23 cellular contexts compared by ENCODE assay signal in genomic region chr5:16863380-16864007, GRCh38.
DNase-seq lines count a peak whose midpoint lies in the region; ATAC-seq and TF ChIP-seq lines count a peak whose summit lies in the region.
"Had no signal": no experiment of that assay in that cellular context is flagged by ENCODE, and none has a peak within 500 bp of the region (broad histone marks: within the 10 kb centered on the region; RNA-seq: fewer than 3 reads in every experiment).

No MANE protein-coding gene starts in this region.

- no peaks in the 10 kb centered on the region for H3K27me3 ChIP-seq in left lung
- H3K27me3 ChIP-seq in psoas muscle (ENCODE audit: insufficient read depth in 3 of 3, low read length in 2 of 3): no peaks in the 10 kb centered on the region
- H3K27me3 ChIP-seq: heart right ventricle, pancreas had no signal

- no peak for TF ChIP-seq CTCF in HFFc6 (IDR thresholded peaks at IDR 0.05)
- TF ChIP-seq CTCF in WTC11 (IDR thresholded peaks at IDR 0.05): no peak
- no peak for TF ChIP-seq CTCF in left lung (IDR thresholded peaks at IDR 0.05)
- no peak for TF ChIP-seq CTCF in psoas muscle (IDR thresholded peaks at IDR 0.05)

- H3K36me3 ChIP-seq in left lung (no peaks in the 10 kb centered on the region), psoas muscle (ENCODE audit: insufficient read depth in 1 of 2, low read depth in 1 of 2) (no peaks in the 10 kb centered on the region)
- H3K36me3 ChIP-seq: heart right ventricle, pancreas, thoracic aorta had no signal

- H3K27me3 Mint-ChIP-seq in HFFc6 (ENCODE audit: insufficient read depth) (peaks cover 7% of the 10 kb centered on the region), WTC11 (ENCODE audit: low read depth) (no peaks in the 10 kb centered on the region)
- H3K27me3 Mint-ChIP-seq: activated naive CD8-positive, alpha-beta T cell treated with anti-CD3 and anti-CD28 coated beads for 36 hours; CD4-positive, CD25-positive, alpha-beta regulatory T cell; stimulated activated memory B cell treated with anti-CD40 and anti-IgM and Interleukin-4, amounts not matched to agents 10 μg/mL and 1 μg/mL and 100 μg/mL, for 72 hours had no signal

- H3K4me3 Mint-ChIP-seq in HFFc6: no peak overlapping the region
- H3K4me3 Mint-ChIP-seq in WTC11: no peak overlapping the region
- H3K4me3 Mint-ChIP-seq: activated naive CD8-positive, alpha-beta T cell treated with anti-CD3 and anti-CD28 coated beads for 36 hours; CD4-positive, CD25-positive, alpha-beta regulatory T cell; naive thymus-derived CD4-positive, alpha-beta T cell; stimulated activated memory B cell treated with anti-CD40 and anti-IgM and Interleukin-4, amounts not matched to agents 10 μg/mL and 1 μg/mL and 100 μg/mL, for 72 hours had no signal

- no peaks in the 10 kb centered on the region for H3K9me3 Mint-ChIP-seq in HFFc6
- H3K9me3 Mint-ChIP-seq in WTC11: peaks cover 5% of the 10 kb centered on the region; the same call in 1 of the 2 replicates
- H3K9me3 Mint-ChIP-seq: stimulated activated memory B cell treated with anti-CD40 and anti-IgM and Interleukin-4, amounts not matched to agents 10 μg/mL and 1 μg/mL and 100 μg/mL, for 72 hours had no signal

- H3K27ac ChIP-seq in left lung: peak overlapping the region; percentile 21 to 39
- no peak overlapping the region for H3K27ac ChIP-seq in psoas muscle
- no peak overlapping the region for H3K27ac ChIP-seq in caudate nucleus (ENCODE audit: low read depth, low read length)
- H3K27ac ChIP-seq: heart right ventricle, pancreas, thoracic aorta had no signal

- H3K4me1 ChIP-seq in left lung (peaks cover 0 to 6% of the 10 kb centered on the region in 2 donors), psoas muscle (no peaks in the 10 kb centered on the region)

- H3K4me1 Mint-ChIP-seq in HFFc6 (ENCODE audit: low read depth) (peaks cover 62% of the 10 kb centered on the region), WTC11 (peaks cover 74% of the 10 kb centered on the region)
- H3K4me1 Mint-ChIP-seq: activated naive CD8-positive, alpha-beta T cell treated with anti-CD3 and anti-CD28 coated beads for 36 hours; CD4-positive, CD25-positive, alpha-beta regulatory T cell; stimulated activated memory B cell treated with anti-CD40 and anti-IgM and Interleukin-4, amounts not matched to agents 10 μg/mL and 1 μg/mL and 100 μg/mL, for 72 hours had no signal

- DNase-seq in HFFc6 (no peak), WTC11 (ENCODE audit: low spot score) (no peak), left lung (no peak), renal cortical epithelial cell (ENCODE audit: low read depth) (peak; percentile 37), psoas muscle (no peak), caudate nucleus (lab: John Stamatoyannopoulos, UW) (no peak)
- DNase-seq: activated CD4-positive, alpha-beta T cell treated with anti-CD3 and anti-CD28 coated beads, Interleukin-2, amount 50 U/mL, for 48 hours; activated CD4-positive, CD25-positive, alpha-beta regulatory T cell; activated effector memory CD4-positive, alpha-beta T cell treated with Interleukin-2 at 50 U/mL for 16 hours; activated naive CD8-positive, alpha-beta T cell treated with anti-CD3 and anti-CD28 coated beads for 36 hours; CD4-positive, CD25-positive, alpha-beta regulatory T cell; DMS 273 treated with DMSO at 0.1 percent for 48 hours; effector CD8-positive, alpha-beta T cell; erythroblast; heart right ventricle; left cardiac atrium; naive thymus-derived CD4-positive, alpha-beta T cell; pancreas; right cardiac atrium; stimulated activated CD4-positive, alpha-beta T cell treated with anti-CD3 and anti-CD28 coated beads, Interleukin-4, amount 100 ng/mL, for 1 hour had no signal

- POLR2A ChIA-PET in WTC11 (lab: Charles Lee): no interaction called here

- ATAC-seq in WTC11 (no peak), left lung (peak; percentile 83), psoas muscle (no peak), HG02840 (IDR thresholded peaks at IDR 0.05; ENCODE audit: low FRiP score, unreplicated experiment) (no peak)
- ATAC-seq: heart right ventricle; left cardiac atrium; naive thymus-derived CD4-positive, alpha-beta T cell; right cardiac atrium; stimulated activated memory B cell treated with anti-CD40 and anti-IgM and Interleukin-4, amounts not matched to agents 10 μg/mL and 1 μg/mL and 100 μg/mL, for 72 hours had no signal

- WGBS in psoas muscle, 3 donors: 89 to 93% (median 92%) methylated on average over 5 of the region's 5 CpGs

- CTCF ChIA-PET in WTC11 (lab: Charles Lee): interaction anchor here (1.2 to 1.5 kb wide), 2 partner anchors 269 to 327 kb away, joined by 4 to 5 read pairs; no protein-coding TSS in a partner anchor

- intact Hi-C loops in left lung (cut with DNase I): no loop called here
- intact Hi-C loops in psoas muscle (cut with DNase I): no loop called here

- peaks cover 0 to 7% of the 10 kb centered on the region in 2 donors for H3K9me3 ChIP-seq in left lung
- peaks cover 5% of the 10 kb centered on the region for H3K9me3 ChIP-seq in psoas muscle
- H3K9me3 ChIP-seq: pancreas had no signal

- peaks cover 37% of the 10 kb centered on the region for H3K36me3 Mint-ChIP-seq in HFFc6 (ENCODE audit: low read depth)
- H3K36me3 Mint-ChIP-seq in WTC11: no peaks in the 10 kb centered on the region
- H3K36me3 Mint-ChIP-seq: activated naive CD8-positive, alpha-beta T cell treated with anti-CD3 and anti-CD28 coated beads for 36 hours; CD4-positive, CD25-positive, alpha-beta regulatory T cell; naive thymus-derived CD4-positive, alpha-beta T cell; stimulated activated memory B cell treated with anti-CD40 and anti-IgM and Interleukin-4, amounts not matched to agents 10 μg/mL and 1 μg/mL and 100 μg/mL, for 72 hours had no signal

- H3K27ac Mint-ChIP-seq in HFFc6: peak overlapping the region; percentile 38
- peak overlapping the region; percentile 24 for H3K27ac Mint-ChIP-seq in WTC11
- H3K27ac Mint-ChIP-seq: activated naive CD8-positive, alpha-beta T cell treated with anti-CD3 and anti-CD28 coated beads for 36 hours; CD4-positive, CD25-positive, alpha-beta regulatory T cell; naive thymus-derived CD4-positive, alpha-beta T cell; stimulated activated memory B cell treated with anti-CD40 and anti-IgM and Interleukin-4, amounts not matched to agents 10 μg/mL and 1 μg/mL and 100 μg/mL, for 72 hours had no signal

- no peak overlapping the region for H3K4me3 ChIP-seq in left lung
- no peak overlapping the region for H3K4me3 ChIP-seq in psoas muscle
- H3K4me3 ChIP-seq: heart right ventricle, pancreas, thoracic aorta had no signal

TF ChIP-seq in WTC11, 78 proteins besides CTCF, POLR2A, EP300 and RAD21 (continues in another document):
- TF ChIP-seq ZBTB43 (CRISPR knock-in tag; IDR thresholded peaks at IDR 0.05) (no peak), NFATC4 (CRISPR knock-in tag; IDR thresholded peaks at IDR 0.05) (no peak), GTF2I (CRISPR knock-in tag; conservative IDR thresholded peaks at IDR 0.05) (no peak), MXD4 (CRISPR knock-in tag; IDR thresholded peaks at IDR 0.05; ENCODE audit: borderline replicate concordance) (no peak), JAZF1 (CRISPR knock-in tag; IDR thresholded peaks at IDR 0.05) (no peak), TP53 (CRISPR knock-in tag; IDR thresholded peaks at IDR 0.05) (no peak), SMAD3 (CRISPR knock-in tag; IDR thresholded peaks at IDR 0.05; ENCODE audit: borderline replicate concordance) (no peak), ZMAT4 (CRISPR knock-in tag; IDR thresholded peaks at IDR 0.05) (no peak), MYBL2 (CRISPR knock-in tag; IDR thresholded peaks at IDR 0.05) (no peak), FOXK1 (CRISPR knock-in tag; IDR thresholded peaks at IDR 0.05) (no peak)
- TF ChIP-seq, protein P1, sequence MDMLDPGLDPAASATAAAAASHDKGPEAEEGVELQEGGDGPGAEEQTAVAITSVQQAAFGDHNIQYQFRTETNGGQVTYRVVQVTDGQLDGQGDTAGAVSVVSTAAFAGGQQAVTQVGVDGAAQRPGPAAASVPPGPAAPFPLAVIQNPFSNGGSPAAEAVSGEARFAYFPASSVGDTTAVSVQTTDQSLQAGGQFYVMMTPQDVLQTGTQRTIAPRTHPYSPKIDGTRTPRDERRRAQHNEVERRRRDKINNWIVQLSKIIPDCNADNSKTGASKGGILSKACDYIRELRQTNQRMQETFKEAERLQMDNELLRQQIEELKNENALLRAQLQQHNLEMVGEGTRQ (CRISPR knock-in tag; IDR thresholded peaks at IDR 0.05): no peak
- TF ChIP-seq, protein P2, sequence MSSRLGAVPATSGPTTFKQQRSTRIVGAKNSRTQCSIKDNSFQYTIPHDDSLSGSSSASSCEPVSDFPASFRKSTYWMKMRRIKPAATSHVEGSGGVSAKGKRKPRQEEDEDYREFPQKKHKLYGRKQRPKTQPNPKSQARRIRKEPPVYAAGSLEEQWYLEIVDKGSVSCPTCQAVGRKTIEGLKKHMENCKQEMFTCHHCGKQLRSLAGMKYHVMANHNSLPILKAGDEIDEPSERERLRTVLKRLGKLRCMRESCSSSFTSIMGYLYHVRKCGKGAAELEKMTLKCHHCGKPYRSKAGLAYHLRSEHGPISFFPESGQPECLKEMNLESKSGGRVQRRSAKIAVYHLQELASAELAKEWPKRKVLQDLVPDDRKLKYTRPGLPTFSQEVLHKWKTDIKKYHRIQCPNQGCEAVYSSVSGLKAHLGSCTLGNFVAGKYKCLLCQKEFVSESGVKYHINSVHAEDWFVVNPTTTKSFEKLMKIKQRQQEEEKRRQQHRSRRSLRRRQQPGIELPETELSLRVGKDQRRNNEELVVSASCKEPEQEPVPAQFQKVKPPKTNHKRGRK (CRISPR knock-in tag; IDR thresholded peaks at IDR 0.05; ENCODE audit: borderline replicate concordance): no peak

Comparison
In these comparisons a context has a peak if more than half of its experiments do, and no peak if none do; other contexts are left out.
1. H3K27ac ChIP-seq: peak in left lung (2 of 2); none in psoas muscle (single experiment) and caudate nucleus (single experiment).